Comparison of ENCODE assay signal across 1 cellular context in the genomic region with DNA sequence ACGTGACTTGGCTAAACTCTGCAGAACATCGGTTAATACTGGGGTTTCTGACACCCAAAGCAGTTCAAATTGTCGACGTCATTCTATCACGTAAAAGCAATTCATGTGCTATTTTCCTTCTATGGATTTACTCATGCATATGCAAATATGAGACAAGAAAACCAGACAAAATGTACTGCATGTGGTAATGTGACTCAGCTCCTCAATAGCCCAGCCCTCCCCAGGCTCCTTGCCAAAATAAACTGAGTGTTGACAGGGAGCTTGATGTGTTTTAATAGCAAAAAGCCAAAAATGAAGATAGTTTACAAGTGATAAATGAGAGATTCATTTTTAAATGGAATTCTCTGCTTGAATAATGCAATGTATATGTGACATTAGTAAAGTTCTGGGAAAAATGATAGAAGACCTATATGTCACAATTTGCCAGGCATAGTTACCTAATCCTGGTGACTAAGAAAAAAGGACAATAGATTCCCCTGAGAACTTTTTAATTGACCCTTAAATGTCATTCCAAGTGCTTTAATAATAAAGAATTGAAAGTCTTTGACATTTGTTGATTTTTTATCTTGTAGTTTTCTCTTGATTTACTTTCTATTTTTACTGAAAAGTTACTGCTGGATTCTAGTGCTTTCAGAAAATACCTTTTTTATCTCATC.
TF ChIP-seq lines count a peak whose summit lies in the region.

No MANE protein-coding gene starts in this region.

TF ChIP-seq in IMR-90, 13 proteins besides CTCF, POLR2A, EP300 and RAD21 (continued from another document):
- no peak for TF ChIP-seq MXI1 (IDR thresholded peaks at IDR 0.05; ENCODE audit: borderline replicate concordance, low read depth, low read length)
- no peak for TF ChIP-seq BHLHE40 (IDR thresholded peaks at IDR 0.05; ENCODE audit: low read depth, low read length)
- TF ChIP-seq MAFK (IDR thresholded peaks at IDR 0.05; ENCODE audit: low read depth, low read length), result no peak
- no peak for TF ChIP-seq USF2 (IDR thresholded peaks at IDR 0.05; ENCODE audit: low read depth, low read length)
- no peak for TF ChIP-seq RFX5 (IDR thresholded peaks at IDR 0.05; ENCODE audit: low read depth, low read length)
- no peak for TF ChIP-seq CEBPB (IDR thresholded peaks at IDR 0.05; ENCODE audit: low read depth, low read length)
- no peak for TF ChIP-seq FOS (IDR thresholded peaks at IDR 0.05; ENCODE audit: low read depth, low read length)
- no peak for TF ChIP-seq NFE2L2 (IDR thresholded peaks at IDR 0.05; ENCODE audit: low read depth, low read length)
- TF ChIP-seq CHD1 (IDR thresholded peaks at IDR 0.05; ENCODE audit: low read depth, low read length), result no peak
- no peak for TF ChIP-seq SMC3 (IDR thresholded peaks at IDR 0.05; ENCODE audit: low read depth, low read length)
